In the genomic region with DNA sequence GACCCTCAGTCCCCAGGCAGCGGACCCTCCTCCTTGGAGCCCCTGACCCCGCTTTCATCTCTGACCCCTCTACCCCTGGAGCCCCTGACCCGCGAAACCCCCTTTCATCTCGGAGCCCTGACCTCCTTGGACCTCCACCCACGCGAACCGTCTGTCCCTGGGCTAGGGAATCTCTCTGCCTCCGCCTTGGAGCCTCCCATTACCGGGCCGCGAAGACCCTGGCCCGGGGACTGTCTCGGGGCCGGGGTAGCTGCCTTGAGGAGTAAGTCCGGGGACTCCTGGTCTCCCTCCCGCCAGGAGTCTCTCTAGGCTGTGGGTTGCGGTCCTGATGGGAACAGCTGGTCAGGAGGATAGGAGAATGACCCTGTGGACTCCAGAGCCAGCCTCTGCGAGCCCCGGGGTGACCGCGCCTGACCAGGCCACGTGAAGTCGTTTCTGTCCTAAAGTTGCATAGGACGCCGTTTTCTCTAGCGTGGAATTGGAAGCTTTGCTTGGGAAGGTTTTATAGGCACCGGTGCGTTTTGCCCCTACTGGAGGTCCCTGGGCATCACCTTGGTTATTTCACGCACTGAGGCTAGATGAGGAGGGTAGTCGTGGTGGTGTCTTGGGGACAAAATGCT, we compare ENCODE assay signal across 8 cellular contexts. TPM values are rescaled to one million over a fixed set of nuclear protein-coding genes. Genes with fewer than 3 reads are reported as not detected.
A peak's percentile ranks its signal among the peaks of the same experiment; 100 is the strongest.
DNase-seq lines count a peak whose midpoint lies in the region; ATAC-seq and TF ChIP-seq lines count a peak whose summit lies in the region.

No MANE protein-coding gene starts in this region.

- no peaks in the 10 kb centered on the region for H3K9me3 ChIP-seq in OCI-LY1 (ENCODE audit: low read length)
- no peaks in the 10 kb centered on the region for H3K9me3 ChIP-seq in neural cell (ENCODE audit: low read length)

- H3K4me3 Mint-ChIP-seq in effector memory CD8-positive, alpha-beta T cell: peak overlapping the region; percentile 91 to 96

- no peak for TF ChIP-seq EP300 in neural cell (conservative IDR thresholded peaks at IDR 0.05; ENCODE audit: poor library complexity, severe bottlenecking)

- H3K9me3 Mint-ChIP-seq in effector memory CD8-positive, alpha-beta T cell: no peaks in the 10 kb centered on the region

- no peak for ATAC-seq in effector memory CD8-positive, alpha-beta T cell (replicated peaks)
- no peak for ATAC-seq in HG03097 (IDR thresholded peaks at IDR 0.05; ENCODE audit: low FRiP score, unreplicated experiment)

- TF ChIP-seq CTCF in OCI-LY1 (IDR thresholded peaks at IDR 0.05; ENCODE audit: low read length) (no peak), neural cell (IDR thresholded peaks at IDR 0.05; ENCODE audit: poor library complexity, severe bottlenecking) (peak; percentile 37)

- DNase-seq in DMS 273 (lab: John Stamatoyannopoulos, UW; ENCODE audit: unreplicated experiment) (peak; percentile 48), DMS 273 treated with DMSO at 0.1 percent for 48 hours (lab: John Stamatoyannopoulos, UW) (no peak), HuH-7 (ENCODE audit: low spot score) (no peak), NCI-H2196 (lab: John Stamatoyannopoulos, UW; ENCODE audit: unreplicated experiment) (no peak)
- no peak for DNase-seq in effector memory CD8-positive, alpha-beta T cell

- no peak overlapping the region for H2AFZ ChIP-seq in OCI-LY1 (ENCODE audit: low read length)
- no peak overlapping the region for H2AFZ ChIP-seq in neural cell (ENCODE audit: low read depth, low read length)

- no peaks in the 10 kb centered on the region for H3K36me3 ChIP-seq in OCI-LY1 (ENCODE audit: insufficient read depth, low read length)
- no peaks in the 10 kb centered on the region for H3K36me3 ChIP-seq in neural cell (ENCODE audit: insufficient read depth, low read length)

- peaks cover 37 to 44% of the 10 kb centered on the region in 2 donors for H3K4me1 Mint-ChIP-seq in effector memory CD8-positive, alpha-beta T cell (ENCODE audit: low read depth in 2 of 2)

- H3K79me2 ChIP-seq in OCI-LY1 (ENCODE audit: insufficient read depth, low read length) (no peaks in the 10 kb centered on the region), neural cell (replicated peaks; ENCODE audit: insufficient read depth, low read length) (peaks cover 13% of the 10 kb centered on the region)

- H3K27ac ChIP-seq in OCI-LY1 (ENCODE audit: low read depth, low read length, poor library complexity, severe bottlenecking) (peak overlapping the region; percentile 79), neural cell (ENCODE audit: low read length) (no peak overlapping the region)

- TF ChIP-seq RAD21 in neural cell (conservative IDR thresholded peaks at IDR 0.05): no peak

- peaks cover 11% of the 10 kb centered on the region for H3K36me3 Mint-ChIP-seq in effector memory CD8-positive, alpha-beta T cell (ENCODE audit: insufficient read depth)

- peak overlapping the region; percentile 91 to 95 for H3K27ac Mint-ChIP-seq in effector memory CD8-positive, alpha-beta T cell

- H3F3A ChIP-seq in OCI-LY1 (ENCODE audit: insufficient read depth, low read length): no peaks in the 10 kb centered on the region
- no peaks in the 10 kb centered on the region for H3F3A ChIP-seq in neural cell (ENCODE audit: insufficient read depth, low read length, poor library complexity, severe bottlenecking)

- H3K27me3 ChIP-seq in OCI-LY1 (ENCODE audit: insufficient read depth, low read length) (no peaks in the 10 kb centered on the region), neural cell (ENCODE audit: insufficient read depth, low read depth, low read length) (no peaks in the 10 kb centered on the region)

- H3K27me3 Mint-ChIP-seq in effector memory CD8-positive, alpha-beta T cell: no peaks in the 10 kb centered on the region

- H3K9me2 ChIP-seq in OCI-LY1 (ENCODE audit: low read depth, low read length) (no peaks in the 10 kb centered on the region), neural cell (ENCODE audit: insufficient read depth, low read length) (no peaks in the 10 kb centered on the region)

- H3K4me2 ChIP-seq in OCI-LY1 (ENCODE audit: low read length) (peak overlapping the region; percentile 96), neural cell (ENCODE audit: low read length) (peak overlapping the region; percentile 73)

- H3K9ac ChIP-seq in OCI-LY1 (ENCODE audit: low read length) (peak overlapping the region; percentile 87), neural cell (ENCODE audit: low read length) (peak overlapping the region; percentile 93)

- peaks cover 46% of the 10 kb centered on the region for H3K4me1 ChIP-seq in OCI-LY1 (ENCODE audit: insufficient read depth, low read length, severe bottlenecking)

- H3K4me3 ChIP-seq in OCI-LY1 (ENCODE audit: low read depth, low read length, poor library complexity, severe bottlenecking): peak overlapping the region; percentile 71
- H3K4me3 ChIP-seq in neural cell (ENCODE audit: low read length): peak overlapping the region; percentile 82

- H4K20me1 ChIP-seq in OCI-LY1 (ENCODE audit: insufficient read depth, low read length): no peaks in the 10 kb centered on the region
- no peaks in the 10 kb centered on the region for H4K20me1 ChIP-seq in neural cell (ENCODE audit: insufficient read depth)

TF ChIP-seq in neural cell, 6 proteins besides CTCF, POLR2A, EP300 and RAD21:
- TF ChIP-seq TAF1 (IDR thresholded peaks at IDR 0.05; ENCODE audit: low read depth) (no peak), MXI1 (conservative IDR thresholded peaks at IDR 0.05; ENCODE audit: poor library complexity, severe bottlenecking) (no peak), POLR2AphosphoS5 (IDR thresholded peaks at IDR 0.05) (no peak), REST (IDR thresholded peaks at IDR 0.05; ENCODE audit: borderline replicate concordance) (no peak), SMC3 (conservative IDR thresholded peaks at IDR 0.05; ENCODE audit: poor library complexity) (no peak), EZH2 (IDR thresholded peaks at IDR 0.05; ENCODE audit: borderline replicate concordance, insufficient read depth, low read length, poor library complexity, severe bottlenecking) (no peak)

RNA-seq across cellular contexts. Expression of gene TBC1D14, which starts 0.8 kb away (rescaled TPM):
- polyA plus RNA-seq in neural cell: 125 and 133 TPM in 2 replicates
- polyA minus RNA-seq in neural cell: 172 and 178 TPM in 2 replicates
